Comparison of ENCODE assay signal across 1 cellular context in genomic region chr3:128366136-128366535, GRCh38.
TF ChIP-seq lines count a peak whose summit lies in the region.

No MANE protein-coding gene starts in this region.

TF ChIP-seq in HepG2, 621 proteins besides CTCF, POLR2A, EP300 and RAD21 (continued from another document):
- no peak for TF ChIP-seq ZBTB39 (CRISPR knock-in tag; IDR thresholded peaks at IDR 0.05)
- TF ChIP-seq GTF2F1 (IDR thresholded peaks at IDR 0.05; ENCODE audit: low read length) = no peak
- TF ChIP-seq ZMYM3 (CRISPR knock-in tag; IDR thresholded peaks at IDR 0.05) = no peak
- no peak for TF ChIP-seq ZNF780A (CRISPR knock-in tag; IDR thresholded peaks at IDR 0.05)
- no peak for TF ChIP-seq ZSCAN21 (CRISPR knock-in tag; IDR thresholded peaks at IDR 0.05; ENCODE audit: borderline replicate concordance)
- 0 out of 2 replicates have a peak, but pooled peaks have one; percentile 43 for TF ChIP-seq NRL (CRISPR knock-in tag; IDR thresholded peaks at IDR 0.05; ENCODE audit: borderline replicate concordance)
- TF ChIP-seq ZNF7 (CRISPR knock-in tag; IDR thresholded peaks at IDR 0.05) = no peak
- TF ChIP-seq ZBTB7B (CRISPR knock-in tag; IDR thresholded peaks at IDR 0.05) = no peak
- no peak for TF ChIP-seq KMT2A (CRISPR knock-in tag; IDR thresholded peaks at IDR 0.05)
- no peak for TF ChIP-seq IRF1 (CRISPR knock-in tag; IDR thresholded peaks at IDR 0.05; ENCODE audit: low read depth)
- no peak for TF ChIP-seq ZNF605 (CRISPR knock-in tag; IDR thresholded peaks at IDR 0.05)
